ENCODE assay signal across 8 cellular contexts in the genomic region with DNA sequence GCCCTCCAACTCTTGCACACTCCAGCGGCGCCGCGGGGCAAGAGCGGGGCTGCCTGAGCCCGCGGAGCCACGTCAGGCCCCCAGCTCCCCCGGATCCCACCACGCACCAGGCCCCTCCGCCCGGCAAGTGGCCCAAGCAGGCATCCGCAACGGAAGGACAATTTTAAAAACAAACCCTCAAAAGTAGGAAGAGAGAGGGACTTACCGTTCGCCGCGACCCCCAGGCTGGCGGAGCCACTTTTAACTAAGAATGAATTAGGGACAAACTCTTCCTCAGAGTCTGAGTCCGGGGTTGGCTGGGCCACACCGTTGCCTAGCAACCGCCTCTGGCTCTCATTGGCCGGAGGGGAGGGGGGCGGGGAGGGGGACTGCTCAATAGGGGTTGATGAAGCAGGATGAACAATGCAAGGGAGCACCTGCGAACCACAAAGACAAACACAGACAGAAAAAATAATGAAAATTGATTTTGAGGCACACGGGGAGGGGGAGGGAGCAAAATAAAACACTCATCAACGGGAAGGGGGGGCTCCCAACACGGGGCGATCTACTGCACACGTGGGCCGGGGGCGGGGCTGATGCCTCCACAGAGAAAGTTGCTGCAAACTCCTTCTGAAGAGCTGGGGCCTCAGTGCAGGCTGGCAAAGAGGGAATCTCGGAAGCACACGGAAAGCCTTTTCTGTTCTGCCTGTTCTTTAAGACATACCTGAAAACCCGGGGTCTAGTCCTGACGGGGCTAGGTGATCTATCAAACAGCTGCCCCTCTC.
DNase-seq lines count a peak whose midpoint lies in the region; ATAC-seq and TF ChIP-seq lines count a peak whose summit lies in the region.

No MANE protein-coding gene starts in this region.

- DNase-seq in DMS53 (lab: John Stamatoyannopoulos, UW) (peak; percentile 42), DMS53 treated with DMSO at 0.1 percent for 48 hours (lab: John Stamatoyannopoulos, UW; ENCODE audit: unreplicated experiment) (no peak), NCI-H82 (lab: John Stamatoyannopoulos, UW) (peak; percentile 83), glutamatergic neuron (peak; percentile 77), sciatic nerve (ENCODE audit: low spot score) (no peak)
- DNase-seq in activated CD8-positive, alpha-beta memory T cell treated with anti-CD3 and anti-CD28 coated beads, Interleukin-2, amount 10 ng/mL, durations not matched to agents 7 days and 5 days = no peak

- H3K9me3 Mint-ChIP-seq in glutamatergic neuron (ENCODE audit: unreplicated experiment) = peaks cover 2% of the 10 kb centered on the region
- no peaks in the 10 kb centered on the region for H3K9me3 Mint-ChIP-seq in activated CD8-positive, alpha-beta memory T cell treated with anti-CD3 and anti-CD28 coated beads, Interleukin-2, amount 10 ng/mL, durations not matched to agents 7 days and 5 days (ENCODE audit: low read depth)

- no peaks in the 10 kb centered on the region for H3K27me3 Mint-ChIP-seq in glutamatergic neuron (ENCODE audit: unreplicated experiment)
- H3K27me3 Mint-ChIP-seq in activated CD8-positive, alpha-beta memory T cell treated with anti-CD3 and anti-CD28 coated beads, Interleukin-2, amount 10 ng/mL, durations not matched to agents 7 days and 5 days = peaks cover 34% of the 10 kb centered on the region

- H3K27ac Mint-ChIP-seq in glutamatergic neuron (ENCODE audit: unreplicated experiment) = no peak overlapping the region
- no peak overlapping the region for H3K27ac Mint-ChIP-seq in activated CD8-positive, alpha-beta memory T cell treated with anti-CD3 and anti-CD28 coated beads, Interleukin-2, amount 10 ng/mL, durations not matched to agents 7 days and 5 days

- intact Hi-C loops in sciatic nerve (cut with DNase I) = no loop called here

- H3K4me3 Mint-ChIP-seq in glutamatergic neuron (ENCODE audit: unreplicated experiment) = peak overlapping the region; percentile 87
- no peak overlapping the region for H3K4me3 Mint-ChIP-seq in activated CD8-positive, alpha-beta memory T cell treated with anti-CD3 and anti-CD28 coated beads, Interleukin-2, amount 10 ng/mL, durations not matched to agents 7 days and 5 days

- H3K36me3 Mint-ChIP-seq in glutamatergic neuron (ENCODE audit: unreplicated experiment) = no peaks in the 10 kb centered on the region
- H3K36me3 Mint-ChIP-seq in activated CD8-positive, alpha-beta memory T cell treated with anti-CD3 and anti-CD28 coated beads, Interleukin-2, amount 10 ng/mL, durations not matched to agents 7 days and 5 days = no peaks in the 10 kb centered on the region

- H3K4me1 Mint-ChIP-seq in glutamatergic neuron (ENCODE audit: low read depth, unreplicated experiment) = peaks cover 25% of the 10 kb centered on the region
- no peaks in the 10 kb centered on the region for H3K4me1 Mint-ChIP-seq in activated CD8-positive, alpha-beta memory T cell treated with anti-CD3 and anti-CD28 coated beads, Interleukin-2, amount 10 ng/mL, durations not matched to agents 7 days and 5 days

- ATAC-seq in sciatic nerve = peak; percentile 22
- no peak for ATAC-seq in activated CD8-positive, alpha-beta memory T cell treated with anti-CD3 and anti-CD28 coated beads, Interleukin-2, amount 10 ng/mL, durations not matched to agents 7 days and 5 days
- ATAC-seq in GM18867 (IDR thresholded peaks at IDR 0.05; ENCODE audit: unreplicated experiment) = no peak
- ATAC-seq in HG03457 (IDR thresholded peaks at IDR 0.05; ENCODE audit: unreplicated experiment) = no peak

- CTCF ChIA-PET in activated CD8-positive, alpha-beta memory T cell treated with anti-CD3 and anti-CD28 coated beads, Interleukin-2, amount 10 ng/mL, durations not matched to agents 7 days and 5 days (lab: Charles Lee) = no interaction called here

- no peak for TF ChIP-seq CTCF in glutamatergic neuron (IDR thresholded peaks at IDR 0.05; ENCODE audit: partially characterized antibody, unreplicated experiment)

Comparison
In these comparisons a context has a peak if more than half of its experiments do, and no peak if none do; other contexts are left out.
1. DNase-seq: peak in DMS53 (single experiment), NCI-H82 (single experiment) and glutamatergic neuron (single experiment); none in DMS53 treated with DMSO at 0.1 percent for 48 hours (single experiment), sciatic nerve (single experiment) and activated CD8-positive, alpha-beta memory T cell treated with anti-CD3 and anti-CD28 coated beads, Interleukin-2, amount 10 ng/mL, durations not matched to agents 7 days and 5 days (single experiment).